21 cellular contexts compared by ENCODE assay signal in genomic region chr6:106642476-106642875, GRCh38.
"Had no signal": no experiment of that assay in that cellular context is flagged by ENCODE, and none has a peak within 500 bp of the region (broad histone marks: within the 10 kb centered on the region; RNA-seq: fewer than 3 reads in every experiment).

No MANE protein-coding gene starts in this region.

- H3K27me3 Mint-ChIP-seq: activated CD4-positive, alpha-beta T cell treated with anti-CD3 and anti-CD28 coated beads, Interleukin-2, amount 10 ng/mL, durations not matched to agents 7 days and 5 days; activated naive CD4-positive, alpha-beta T cell treated with anti-CD3 and anti-CD28 coated beads, Interleukin-2, amount 50 U/mL, for 24 hours; stimulated activated naive CD8-positive, alpha-beta T cell treated with anti-CD3 and anti-CD28 coated beads, Interleukin-15, amount 100 ng/mL, for 72 hours; type B pancreatic cell had no signal

- H3K4me3 Mint-ChIP-seq: activated CD4-positive, alpha-beta T cell treated with anti-CD3 and anti-CD28 coated beads, Interleukin-2, amount 10 ng/mL, durations not matched to agents 7 days and 5 days; activated naive CD4-positive, alpha-beta T cell treated with anti-CD3 and anti-CD28 coated beads, Interleukin-2, amount 50 U/mL, for 24 hours; immature natural killer cell; stimulated activated naive CD8-positive, alpha-beta T cell treated with anti-CD3 and anti-CD28 coated beads, Interleukin-15, amount 100 ng/mL, for 72 hours; type B pancreatic cell had no signal

- ATAC-seq: activated CD4-positive, CD25-positive, alpha-beta regulatory T cell treated with anti-CD3 and anti-CD28 coated beads, Interleukin-2, amount 50 U/mL, for 24 hours; body of pancreas; stimulated activated naive CD8-positive, alpha-beta T cell treated with anti-CD3 and anti-CD28 coated beads, Interleukin-15, amount 100 ng/mL, for 72 hours had no signal

- H3K4me3 ChIP-seq: adrenal gland, body of pancreas, left ventricle myocardium inferior, testis had no signal

- H3K27me3 ChIP-seq: adrenal gland, body of pancreas, testis had no signal

- DNase-seq: activated CD4-positive, alpha-beta T cell treated with anti-CD3 and anti-CD28 coated beads, Interleukin-2, amount 10 ng/mL, durations not matched to agents 7 days and 5 days; activated CD8-positive, alpha-beta memory T cell treated with anti-CD3 and anti-CD28 coated beads for 24 hours; activated CD8-positive, alpha-beta memory T cell treated with anti-CD3 and anti-CD28 coated beads, Interleukin-2, amount 50 U/mL, for 48 hours; activated gamma-delta T cell; adrenal gland; body of pancreas; caudate nucleus; immature natural killer cell; kidney glomerular epithelial cell; left ventricle myocardium inferior; mammary epithelial cell; occipital lobe; retina; stimulated activated CD4-positive, alpha-beta T cell treated with anti-CD3 and anti-CD28 coated beads, Interleukin-12 subunit alpha, Interleukin-12 subunit beta, amount 100 ng/mL, for 4 hours; stimulated activated CD4-positive, alpha-beta T cell treated with anti-CD3 and anti-CD28 coated beads, Interleukin-1b, Interleukin-23, amount 100 ng/mL, for 48 hours; stimulated activated naive CD8-positive, alpha-beta T cell treated with anti-CD3 and anti-CD28 coated beads, Interleukin-15, amount 100 ng/mL, for 72 hours; T1000; testis had no signal

- H3K27ac ChIP-seq: adrenal gland, body of pancreas, left ventricle myocardium inferior, testis had no signal

- H3K9me3 ChIP-seq: adrenal gland, body of pancreas, left ventricle myocardium inferior, testis had no signal

- H3K27ac Mint-ChIP-seq: activated CD4-positive, alpha-beta T cell treated with anti-CD3 and anti-CD28 coated beads, Interleukin-2, amount 10 ng/mL, durations not matched to agents 7 days and 5 days; activated naive CD4-positive, alpha-beta T cell treated with anti-CD3 and anti-CD28 coated beads, Interleukin-2, amount 50 U/mL, for 24 hours; immature natural killer cell; type B pancreatic cell had no signal

- H3K9me3 Mint-ChIP-seq: activated CD4-positive, alpha-beta T cell treated with anti-CD3 and anti-CD28 coated beads, Interleukin-2, amount 10 ng/mL, durations not matched to agents 7 days and 5 days; activated naive CD4-positive, alpha-beta T cell treated with anti-CD3 and anti-CD28 coated beads, Interleukin-2, amount 50 U/mL, for 24 hours; immature natural killer cell; stimulated activated naive CD8-positive, alpha-beta T cell treated with anti-CD3 and anti-CD28 coated beads, Interleukin-15, amount 100 ng/mL, for 72 hours; type B pancreatic cell had no signal

- H3K4me1 ChIP-seq: adrenal gland, body of pancreas, testis had no signal
